In the genomic region with DNA sequence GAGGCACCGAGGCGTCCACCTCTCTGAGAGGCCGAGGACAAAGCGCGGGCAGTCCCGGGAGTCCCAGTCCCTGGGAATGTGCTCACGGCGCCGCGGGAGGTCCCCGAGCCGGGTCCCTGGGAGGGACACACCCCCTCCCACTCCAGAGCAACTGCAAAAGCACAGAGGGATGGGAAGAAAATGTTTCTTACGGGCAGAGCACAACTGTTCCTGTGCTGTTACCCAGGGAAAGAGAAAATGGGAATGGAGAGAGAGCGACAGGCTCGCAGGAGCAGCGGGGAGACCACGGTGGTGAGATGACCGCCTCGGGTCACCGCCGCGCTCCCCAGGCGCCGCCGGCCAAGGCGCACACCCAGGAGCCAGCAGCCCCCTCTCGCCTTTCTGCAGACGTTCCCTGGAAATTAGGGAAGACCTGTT, we compare ENCODE assay signal across 8 cellular contexts. TPM values are rescaled to one million over a fixed set of nuclear protein-coding genes. Genes with fewer than 3 reads are reported as not detected.
DNase-seq lines count a peak whose midpoint lies in the region; ATAC-seq and TF ChIP-seq lines count a peak whose summit lies in the region.

No MANE protein-coding gene starts in this region.

- H2BK120ac ChIP-seq in H9 (ENCODE audit: low read depth, low read length, poor library complexity, severe bottlenecking) = no peak overlapping the region

- intact Hi-C loops in heart left ventricle (cut with DNase I) = loop anchor here in 8 of 10 donors (5.0 to 10.0 kb wide), 9 partner anchors 57 to 1530 kb away; no protein-coding TSS in a partner anchor

- H4K20me1 ChIP-seq in H9 (ENCODE audit: control insufficient read depth, insufficient read depth, insufficient read length) = no peaks in the 10 kb centered on the region

- peak overlapping the region; percentile 87 to 98 (median 90); a peak in 3 of 7 replicates for H3K27ac Mint-ChIP-seq in H9
- H3K27ac Mint-ChIP-seq in T-helper 17 cell = no peak overlapping the region

- peak; percentile 65 for DNase-seq in COLO668 (lab: John Stamatoyannopoulos, UW; ENCODE audit: unreplicated experiment)
- DNase-seq in H9 = no peak
- no peak for DNase-seq in T-helper 17 cell
- no peak for DNase-seq in heart left ventricle
- peak; percentile 86 for DNase-seq in retina
- no peak for DNase-seq in MV-4-11 (lab: John Stamatoyannopoulos, UW)
- DNase-seq in globus pallidus (ENCODE audit: low spot score) = no peak

- ATAC-seq in T-helper 17 cell (peak; percentile 7), heart left ventricle (peak in 2 of 4 donors; percentile 4 to 21), HG03045 (IDR thresholded peaks at IDR 0.05; ENCODE audit: unreplicated experiment) (no peak)

- H3K23ac ChIP-seq in H9 (ENCODE audit: insufficient read length, low read depth, low read length) = no peak overlapping the region

- H3K4me2 ChIP-seq in H9 (ENCODE audit: insufficient read depth, insufficient read length, low read length) = peak overlapping the region; percentile 94

- H3K4me3 Mint-ChIP-seq in H9 (peak overlapping the region; percentile 95 to 96), T-helper 17 cell (peak overlapping the region; percentile 94)

- H3K27ac ChIP-seq in H9 (ENCODE audit: insufficient read length, low read depth, low read length) = no peak overlapping the region
- peak overlapping the region in 10 of 12 donors; percentile 26 to 89 (median 64) for H3K27ac ChIP-seq in heart left ventricle

- H4K5ac ChIP-seq in H9 (ENCODE audit: insufficient read length, low read depth, low read length) = no peak overlapping the region

- H2BK20ac ChIP-seq in H9 (ENCODE audit: low read depth, low read length, poor library complexity, severe bottlenecking) = no peak overlapping the region

- TF ChIP-seq POLR2A in heart left ventricle (IDR thresholded peaks at IDR 0.05) = no peak

- H3K4ac ChIP-seq in H9 (ENCODE audit: low read depth, low read length) = no peak overlapping the region

- no peak overlapping the region for H2BK5ac ChIP-seq in H9 (ENCODE audit: insufficient read length, low read length)

- peak overlapping the region; percentile 54 to 80 (median 68) for H3K4me3 ChIP-seq in heart left ventricle

- H2AFZ ChIP-seq in H9 (ENCODE audit: low read length) = no peak overlapping the region

- H3K56ac ChIP-seq in H9 (ENCODE audit: insufficient read length, low read depth, low read length) = no peak overlapping the region

- no peak overlapping the region; the same call in 1 of the 2 replicates for H2BK15ac ChIP-seq in H9 (ENCODE audit: low read depth, low read length)

- H4K8ac ChIP-seq in H9 (replicated peaks; ENCODE audit: insufficient read length, low read depth, low read length) = no peak overlapping the region

- H3K4me1 Mint-ChIP-seq in H9 = peaks cover 16 to 20% of the 10 kb centered on the region in 2 experiments
- peaks cover 26% of the 10 kb centered on the region for H3K4me1 Mint-ChIP-seq in T-helper 17 cell

- H3K36me3 ChIP-seq in heart left ventricle = no peaks in the 10 kb centered on the region

- H3K79me2 ChIP-seq in H9 (ENCODE audit: insufficient read depth, low read length) = peaks cover 1% of the 10 kb centered on the region; the same call in 1 of the 2 replicates

- H3K27me3 ChIP-seq in H9 (ENCODE audit: insufficient read depth, low read length) (no peaks in the 10 kb centered on the region), heart left ventricle (peaks cover 8 to 85% (median 60%) of the 10 kb centered on the region in 9 donors)

- H3K23me2 ChIP-seq in H9 (ENCODE audit: insufficient read length, low read depth, low read length, poor library complexity, severe bottlenecking) = peaks cover 51% of the 10 kb centered on the region

- no peaks in the 10 kb centered on the region for H3K79me1 ChIP-seq in H9 (ENCODE audit: insufficient read depth, low read depth, low read length, poor library complexity, severe bottlenecking)

- H3K36me3 Mint-ChIP-seq in H9 (ENCODE audit: insufficient read depth in 1 of 3, low read depth in 3 of 3) (peaks cover 0 to 8% (median 2%) of the 10 kb centered on the region in 3 experiments; a peak in 3 of 7 replicates), T-helper 17 cell (ENCODE audit: low read depth) (peaks cover 3% of the 10 kb centered on the region)

- H2BK12ac ChIP-seq in H9 (ENCODE audit: insufficient read length, low read depth, low read length) = no peak overlapping the region

- H3T11ph ChIP-seq in H9 (ENCODE audit: low read length) = no peak overlapping the region

- H4K91ac ChIP-seq in H9 (ENCODE audit: insufficient read length, low read depth, low read length) = no peak overlapping the region

- H3K27me3 Mint-ChIP-seq in H9 (ENCODE audit: low read depth) = peaks cover 20% of the 10 kb centered on the region
- H3K27me3 Mint-ChIP-seq in T-helper 17 cell = peaks cover 42% of the 10 kb centered on the region

- WGBS in H9 (ENCODE audit: extremely low coverage, insufficient read length, low lambda C conversion rate) = no CpG with 5 or more reads among the region's 28 CpGs
- 0% methylated on average over 13 to 28 of the region's 28 CpGs for WGBS in heart left ventricle, 4 donors

- no peak overlapping the region for H3K14ac ChIP-seq in H9 (ENCODE audit: insufficient read depth, low read length)

- no peak overlapping the region for H3K18ac ChIP-seq in H9 (ENCODE audit: insufficient read length, low read depth, low read length)

- TF ChIP-seq CTCF in H9 (conservative IDR thresholded peaks at IDR 0.05) = no peak
- no peak for TF ChIP-seq CTCF in heart left ventricle (IDR thresholded peaks at IDR 0.05)

- H3K9me3 Mint-ChIP-seq in H9 = no peaks in the 10 kb centered on the region

- no peaks in the 10 kb centered on the region for H3K9me3 ChIP-seq in H9 (ENCODE audit: control insufficient read depth, low read depth, low read length)
- peaks cover 3% of the 10 kb centered on the region for H3K9me3 ChIP-seq in T-helper 17 cell (ENCODE audit: control insufficient read depth, low read length, poor library complexity, severe bottlenecking)
- no peaks in the 10 kb centered on the region for H3K9me3 ChIP-seq in heart left ventricle

- H3K4me1 ChIP-seq in H9 (ENCODE audit: insufficient read depth, low read length) (no peaks in the 10 kb centered on the region), heart left ventricle (peaks cover 0 to 68% (median 27%) of the 10 kb centered on the region in 12 donors)

- no peak overlapping the region for H3K9ac ChIP-seq in H9 (ENCODE audit: extremely low read depth, insufficient read length, low read length)

- no peak overlapping the region for H2AK5ac ChIP-seq in H9 (ENCODE audit: insufficient read length, low read length)

RNA-seq across cellular contexts. Expression of a gene that starts 1.2 kb away (rescaled TPM):
- total RNA-seq in H9 (2021) (91.4 and 92.7 TPM in 2 replicates), T-helper 17 cell (1 to 10 TPM; 2.5 to 9.2 TPM), heart left ventricle (10 to 100 TPM in 8 of 9 donors, 1 to 10 TPM in 1; 9.2 to 31.9 (median 22.4) TPM)
- 10 to 100 TPM in 1 of 2 donors, 1 to 10 TPM in 1; 5.6 to 18.9 TPM for polyA plus RNA-seq in heart left ventricle

Comparison
In these comparisons a context has a peak if more than half of its experiments do, and no peak if none do; other contexts are left out.
1. DNase-seq: peak in COLO668 (single experiment) and retina (single experiment); none in H9 (single experiment), T-helper 17 cell (0 of 3), heart left ventricle (0 of 5), MV-4-11 (single experiment) and globus pallidus (single experiment).